Comparison of ENCODE assay signal across 8 cellular contexts in the genomic region with DNA sequence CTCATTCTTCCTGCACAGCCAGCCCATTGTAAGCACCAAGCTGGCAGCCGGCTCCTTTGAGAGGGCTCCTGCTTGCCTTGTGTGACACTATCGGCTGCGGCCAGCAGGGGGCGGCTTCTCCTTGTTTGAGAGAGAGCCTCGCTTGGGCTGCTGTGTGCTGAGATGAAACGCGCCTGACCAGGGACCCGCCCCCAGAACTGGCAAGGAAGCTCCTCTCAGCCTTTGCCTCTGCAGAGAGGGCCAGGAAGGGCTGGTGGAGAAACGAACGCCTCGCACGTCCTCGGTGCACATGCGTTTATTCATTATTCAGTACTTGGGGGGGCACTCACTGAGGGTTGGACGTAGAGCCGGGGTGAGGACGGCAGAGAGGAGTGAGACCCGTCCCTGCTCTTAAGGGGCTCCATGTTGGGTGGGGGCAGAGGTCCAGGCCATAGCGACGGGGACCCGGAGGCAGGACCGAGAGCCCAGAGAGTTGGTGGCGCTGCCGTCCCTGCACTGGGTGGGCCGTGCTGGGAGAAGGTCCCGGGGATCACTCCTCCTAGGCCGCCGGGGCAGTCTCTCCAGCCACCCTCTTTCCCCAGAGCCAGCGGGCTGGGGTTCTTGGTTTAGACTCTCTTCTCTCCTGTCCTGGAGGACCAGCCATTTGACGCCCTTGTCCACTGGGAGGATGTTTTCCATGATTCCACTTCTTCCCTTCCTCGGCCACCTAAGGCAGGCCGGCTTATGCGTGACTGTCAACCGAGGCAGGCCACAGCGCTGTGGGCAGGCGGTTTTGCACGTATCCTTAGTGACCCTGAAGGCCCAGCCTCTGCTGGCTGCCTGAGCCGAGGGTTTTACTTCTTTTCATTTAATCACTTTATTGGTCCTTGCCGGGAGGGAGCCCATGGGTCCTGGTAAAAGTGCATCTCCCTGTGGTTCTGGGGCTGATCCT.
DNase-seq lines count a peak whose midpoint lies in the region; ATAC-seq and TF ChIP-seq lines count a peak whose summit lies in the region.

No MANE protein-coding gene starts in this region.

- no peak overlapping the region for H3K27ac Mint-ChIP-seq in activated T-cell treated with anti-CD3 and anti-CD28 coated beads, Interleukin-2, amount 50 U/mL, for 72 hours
- peak overlapping the region; percentile 39 for H3K27ac Mint-ChIP-seq in nephron progenitor cell

- H3K27ac ChIP-seq in DND-41 (ENCODE audit: low read length): peak overlapping the region; percentile 80
- H3K27ac ChIP-seq in fibroblast of lung (ENCODE audit: insufficient read depth, low read length): no peak overlapping the region

- no peaks in the 10 kb centered on the region for H3K9me3 ChIP-seq in DND-41 (ENCODE audit: insufficient read depth, low read length, severe bottlenecking)
- no peaks in the 10 kb centered on the region for H3K9me3 ChIP-seq in fibroblast of lung (ENCODE audit: control insufficient read depth, insufficient read depth, low read depth, low read length)

- H2AFZ ChIP-seq in DND-41 (ENCODE audit: low read depth, low read length): peak overlapping the region; percentile 96
- no peak overlapping the region for H2AFZ ChIP-seq in fibroblast of lung (ENCODE audit: low read length)

- H3K79me2 ChIP-seq in DND-41 (ENCODE audit: insufficient read depth, low read length): no peaks in the 10 kb centered on the region
- H3K79me2 ChIP-seq in fibroblast of lung (ENCODE audit: control insufficient read depth, insufficient read depth, low read length): no peaks in the 10 kb centered on the region

- no peak overlapping the region for H3K4me3 Mint-ChIP-seq in activated T-cell treated with anti-CD3 and anti-CD28 coated beads, Interleukin-2, amount 50 U/mL, for 72 hours
- peak overlapping the region; percentile 49 for H3K4me3 Mint-ChIP-seq in nephron progenitor cell

- TF ChIP-seq CTCF in DND-41 (IDR thresholded peaks at IDR 0.05; ENCODE audit: borderline replicate concordance, extremely low read depth, low read length, poor library complexity, severe bottlenecking) (peak; percentile 96), fibroblast of lung (conservative IDR thresholded peaks at IDR 0.05 in 1 of 2, IDR thresholded peaks at IDR 0.05 in 1 of 2; ENCODE audit: low read depth in 1 of 2, low read length in 2 of 2) (peak; percentile 69 to 85), nephron progenitor cell (IDR thresholded peaks at IDR 0.05) (peak; percentile 92)

- H3K4me1 ChIP-seq in DND-41 (ENCODE audit: insufficient read depth, low read length): peaks cover 13% of the 10 kb centered on the region
- peaks cover 2% of the 10 kb centered on the region for H3K4me1 ChIP-seq in fibroblast of lung (ENCODE audit: control insufficient read depth, extremely low read depth, insufficient read depth, low read length)

- no peaks in the 10 kb centered on the region for H3K27me3 ChIP-seq in DND-41 (ENCODE audit: insufficient read depth, low read length, poor library complexity)
- no peaks in the 10 kb centered on the region for H3K27me3 ChIP-seq in fibroblast of lung (ENCODE audit: control insufficient read depth, insufficient read depth, low read length)

- H4K20me1 ChIP-seq in DND-41 (ENCODE audit: insufficient read depth, low read length) (no peaks in the 10 kb centered on the region), fibroblast of lung (ENCODE audit: control insufficient read depth, extremely low read depth, insufficient read depth, low read length) (no peaks in the 10 kb centered on the region)

- H3K4me3 ChIP-seq in DND-41 (ENCODE audit: low read depth in 1 of 2, low read length in 2 of 2) (0 out of 4 replicates have a peak overlapping the region, but pooled peaks of 1 of the 2 experiments have one; percentile 6), fibroblast of lung (replicated peaks in 1 of 4; ENCODE audit: control extremely low read depth in 1 of 4, insufficient read depth in 1 of 4, low read depth in 3 of 4, low read length in 4 of 4) (no peak overlapping the region)

- no peaks in the 10 kb centered on the region for H3K36me3 Mint-ChIP-seq in activated T-cell treated with anti-CD3 and anti-CD28 coated beads, Interleukin-2, amount 50 U/mL, for 72 hours (ENCODE audit: insufficient read depth in 2 of 2)
- no peaks in the 10 kb centered on the region for H3K36me3 Mint-ChIP-seq in nephron progenitor cell (ENCODE audit: low read depth)

- no peaks in the 10 kb centered on the region for H3K9me3 Mint-ChIP-seq in activated T-cell treated with anti-CD3 and anti-CD28 coated beads, Interleukin-2, amount 50 U/mL, for 72 hours
- no peaks in the 10 kb centered on the region for H3K9me3 Mint-ChIP-seq in nephron progenitor cell

- H3K36me3 ChIP-seq in DND-41 (ENCODE audit: insufficient read depth, low read length) (no peaks in the 10 kb centered on the region), fibroblast of lung (ENCODE audit: control insufficient read depth, insufficient read depth, low read length) (no peaks in the 10 kb centered on the region)

- no peaks in the 10 kb centered on the region for H3K27me3 Mint-ChIP-seq in activated T-cell treated with anti-CD3 and anti-CD28 coated beads, Interleukin-2, amount 50 U/mL, for 72 hours (ENCODE audit: low read depth)
- peaks cover 2% of the 10 kb centered on the region for H3K27me3 Mint-ChIP-seq in nephron progenitor cell (ENCODE audit: low read depth, poor library complexity)

- H3K4me2 ChIP-seq in DND-41 (ENCODE audit: insufficient read depth, low read length) (peak overlapping the region; percentile 58), fibroblast of lung (ENCODE audit: extremely low read depth, insufficient read depth, low read length) (no peak overlapping the region)

- ATAC-seq in DND-41 (ENCODE audit: insufficient read depth, low read depth) (peak; percentile 99), GM21786 (IDR thresholded peaks at IDR 0.05; ENCODE audit: unreplicated experiment) (peak; percentile 86)
- peak; percentile 99 for ATAC-seq in activated T-cell treated with anti-CD3 and anti-CD28 coated beads, Interleukin-2, amount 50 U/mL, for 72 hours (replicated peaks in 1 of 2)
- peak; percentile 97 for ATAC-seq in stimulated activated naive CD8-positive, alpha-beta T cell treated with anti-CD3 and anti-CD28 coated beads, Interleukin-15, Interleukin-2, amounts not matched to agents 100 U/mL and 50 U/mL, for 24 hours

- DNase-seq in DND-41: peak; percentile 99
- peak; percentile 82 for DNase-seq in LHCN-M2 (ENCODE audit: low read depth)
- DNase-seq in RPMI7951 (ENCODE audit: low read depth): peak; percentile 83
- peak; percentile 95 to 98 for DNase-seq in activated T-cell treated with anti-CD3 and anti-CD28 coated beads, Interleukin-2, amount 50 U/mL, for 72 hours
- peak; percentile 85 to 92 for DNase-seq in fibroblast of lung (ENCODE audit: low read depth in 2 of 2)
- peak; percentile 99 for DNase-seq in nephron progenitor cell
- peak; percentile 97 for DNase-seq in stimulated activated naive CD8-positive, alpha-beta T cell treated with anti-CD3 and anti-CD28 coated beads, Interleukin-15, Interleukin-2, amounts not matched to agents 100 U/mL and 50 U/mL, for 24 hours

- H3K9ac ChIP-seq in DND-41 (ENCODE audit: low read depth, low read length): peak overlapping the region; percentile 55
- H3K9ac ChIP-seq in fibroblast of lung (ENCODE audit: insufficient read depth, low read length): no peak overlapping the region

- H3K4me1 Mint-ChIP-seq in activated T-cell treated with anti-CD3 and anti-CD28 coated beads, Interleukin-2, amount 50 U/mL, for 72 hours (ENCODE audit: low read depth): peaks cover 25% of the 10 kb centered on the region
- H3K4me1 Mint-ChIP-seq in nephron progenitor cell: peaks cover 39% of the 10 kb centered on the region
